27 cellular contexts compared by ENCODE assay signal in the genomic region with DNA sequence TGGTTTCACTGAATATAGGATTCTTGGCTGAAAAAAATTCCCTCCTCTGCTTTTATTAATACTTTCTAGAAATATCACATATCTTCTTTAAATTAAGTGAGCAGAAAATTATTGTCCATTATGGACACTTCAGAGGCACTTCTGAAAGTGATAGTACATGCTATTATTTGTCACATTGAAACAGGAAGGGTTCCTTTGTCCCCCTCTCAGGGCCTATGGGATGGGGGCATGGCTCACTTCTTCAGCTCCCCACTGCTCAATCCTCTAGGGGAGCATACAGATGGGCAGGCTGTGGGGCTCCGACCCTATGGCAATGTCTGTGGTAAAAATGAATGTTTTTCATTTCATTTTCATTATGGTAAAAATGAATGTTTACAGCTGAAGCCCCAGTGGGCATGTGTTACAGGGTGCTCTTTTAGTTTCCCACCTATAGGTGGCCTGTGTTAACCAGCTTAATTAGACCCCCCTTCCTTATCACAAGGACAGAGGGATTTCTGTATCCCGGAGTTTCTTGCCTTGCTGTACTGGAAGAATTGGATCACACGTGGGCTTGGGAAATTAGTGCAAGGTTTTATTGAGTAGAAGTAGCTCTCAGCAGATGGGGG.
DNase-seq lines count a peak whose midpoint lies in the region; ATAC-seq and TF ChIP-seq lines count a peak whose summit lies in the region.
"Had no signal": no experiment of that assay in that cellular context is flagged by ENCODE, and none has a peak within 500 bp of the region (broad histone marks: within the 10 kb centered on the region; RNA-seq: fewer than 3 reads in every experiment).

No MANE protein-coding gene starts in this region.

- no peaks in the 10 kb centered on the region for H3K27me3 Mint-ChIP-seq in neural progenitor cell (ENCODE audit: insufficient read depth, low read depth)
- H3K27me3 Mint-ChIP-seq: activated naive CD8-positive, alpha-beta T cell treated with anti-CD3 and anti-CD28 coated beads, Interleukin-2, amount 50 U/mL, for 24 hours; CD4-positive, CD25-positive, alpha-beta regulatory T cell; central memory CD8-positive, alpha-beta T cell; T-cell had no signal

- H3K79me2 ChIP-seq in neural progenitor cell (ENCODE audit: low read depth): no peaks in the 10 kb centered on the region

- H3K4me3 ChIP-seq in neural progenitor cell (no peak overlapping the region), esophagus squamous epithelium (no peak overlapping the region)
- H3K4me3 ChIP-seq: PC-9, psoas muscle, tibial nerve had no signal

- H2AFZ ChIP-seq in neural progenitor cell (replicated peaks): peak overlapping the region; percentile 37
- H2AFZ ChIP-seq: PC-9 had no signal

- no peak overlapping the region for H3K9ac ChIP-seq in neural progenitor cell
- H3K9ac ChIP-seq: KMS-11 had no signal

- no peak overlapping the region for H3K27ac Mint-ChIP-seq in neural progenitor cell
- H3K27ac Mint-ChIP-seq: activated CD8-positive, alpha-beta T cell treated with anti-CD3 and anti-CD28 coated beads, Interleukin-2, amount 10 ng/mL, durations not matched to agents 7 days and 5 days; activated naive CD8-positive, alpha-beta T cell treated with anti-CD3 and anti-CD28 coated beads, Interleukin-2, amount 50 U/mL, for 24 hours; CD4-positive, CD25-positive, alpha-beta regulatory T cell; T-cell had no signal

- H3K4me1 ChIP-seq in neural progenitor cell (no peaks in the 10 kb centered on the region), esophagus squamous epithelium (no peaks in the 10 kb centered on the region)
- H3K4me1 ChIP-seq: psoas muscle, tibial nerve had no signal

- H3K36me3 Mint-ChIP-seq in neural progenitor cell: no peaks in the 10 kb centered on the region
- H3K36me3 Mint-ChIP-seq: CD4-positive, CD25-positive, alpha-beta regulatory T cell; T-cell had no signal

- H3K27me3 ChIP-seq in neural progenitor cell: no peaks in the 10 kb centered on the region
- H3K27me3 ChIP-seq in esophagus squamous epithelium: no peaks in the 10 kb centered on the region
- H3K27me3 ChIP-seq: tibial nerve had no signal

- H3K9me3 Mint-ChIP-seq in neural progenitor cell: peaks cover 2% of the 10 kb centered on the region

- H3F3A ChIP-seq in neural progenitor cell (ENCODE audit: low read depth): no peaks in the 10 kb centered on the region

- H3K27ac ChIP-seq in neural progenitor cell: no peak overlapping the region
- H3K27ac ChIP-seq in esophagus squamous epithelium: no peak overlapping the region
- H3K27ac ChIP-seq: KMS-11, PC-9, psoas muscle, tibial nerve had no signal

- H3K4me1 Mint-ChIP-seq in neural progenitor cell: peaks cover 10% of the 10 kb centered on the region
- H3K4me1 Mint-ChIP-seq: activated naive CD8-positive, alpha-beta T cell treated with anti-CD3 and anti-CD28 coated beads, Interleukin-2, amount 50 U/mL, for 24 hours; CD4-positive, CD25-positive, alpha-beta regulatory T cell; central memory CD8-positive, alpha-beta T cell; T-cell had no signal

- no peak for TF ChIP-seq POLR2A in esophagus squamous epithelium (IDR thresholded peaks at IDR 0.05)

- H4K20me1 ChIP-seq in neural progenitor cell (ENCODE audit: low read depth): no peaks in the 10 kb centered on the region

- H3K36me3 ChIP-seq in neural progenitor cell (no peaks in the 10 kb centered on the region), esophagus squamous epithelium (no peaks in the 10 kb centered on the region)
- H3K36me3 ChIP-seq: tibial nerve had no signal

- H3K4me3 Mint-ChIP-seq in neural progenitor cell: no peak overlapping the region
- H3K4me3 Mint-ChIP-seq: activated CD8-positive, alpha-beta T cell treated with anti-CD3 and anti-CD28 coated beads, Interleukin-2, amount 10 ng/mL, durations not matched to agents 7 days and 5 days; activated naive CD8-positive, alpha-beta T cell treated with anti-CD3 and anti-CD28 coated beads, Interleukin-2, amount 50 U/mL, for 24 hours; CD4-positive, CD25-positive, alpha-beta regulatory T cell; central memory CD8-positive, alpha-beta T cell; T-cell had no signal

- no peaks in the 10 kb centered on the region for H3K9me3 ChIP-seq in neural progenitor cell (ENCODE audit: low read depth)
- no peaks in the 10 kb centered on the region for H3K9me3 ChIP-seq in esophagus squamous epithelium
- H3K9me3 ChIP-seq: psoas muscle, tibial nerve had no signal

- peak; percentile 43 for ATAC-seq in GM18867 (IDR thresholded peaks at IDR 0.05; ENCODE audit: unreplicated experiment)
- peak; percentile 71 for ATAC-seq in HG03354 (IDR thresholded peaks at IDR 0.05; ENCODE audit: poor library complexity, severe bottlenecking, unreplicated experiment)
- ATAC-seq: activated CD8-positive, alpha-beta T cell treated with anti-CD3 and anti-CD28 coated beads, Interleukin-2, amount 10 ng/mL, durations not matched to agents 7 days and 5 days; activated naive CD8-positive, alpha-beta T cell treated with anti-CD3 and anti-CD28 coated beads, Interleukin-2, amount 50 U/mL, for 24 hours; left colon; psoas muscle; T-cell had no signal

- intact Hi-C loops in esophagus squamous epithelium (cut with DNase I): no loop called here

- 66 to 79% methylated on average over 3 of the region's 3 CpGs for WGBS in esophagus squamous epithelium, 2 donors

- H3K4me2 ChIP-seq in neural progenitor cell: no peak overlapping the region
- H3K4me2 ChIP-seq: KMS-11, PC-9 had no signal

- TF ChIP-seq CTCF in neural progenitor cell (IDR thresholded peaks at IDR 0.05) (peak; percentile 43), esophagus squamous epithelium (IDR thresholded peaks at IDR 0.05) (no peak)

- DNase-seq in OCI-M1 (lab: John Stamatoyannopoulos, UW) (peak; percentile 83), neural progenitor cell (ENCODE audit: low spot score) (no peak), NCI-H1417 treated with DMSO at 0.1 percent for 48 hours (lab: John Stamatoyannopoulos, UW) (no peak), NOMO-1 treated with DMSO at 0.1 percent for 48 hours (lab: John Stamatoyannopoulos, UW; ENCODE audit: unreplicated experiment) (no peak), esophagus squamous epithelium (lab: John Stamatoyannopoulos, UW) (no peak)
- DNase-seq: activated CD4-positive, CD25-positive, alpha-beta regulatory T cell treated with anti-CD3 and anti-CD28 coated beads, Interleukin-2, amount 50 U/mL, for 72 hours; activated CD8-positive, alpha-beta T cell treated with anti-CD3 and anti-CD28 coated beads, Interleukin-2, amount 10 ng/mL, durations not matched to agents 7 days and 5 days; activated effector memory CD4-positive, alpha-beta T cell treated with anti-CD3 and anti-CD28 coated beads, Interleukin-2, amount 50 U/mL, for 16 hours; activated naive CD8-positive, alpha-beta T cell treated with anti-CD3 and anti-CD28 coated beads, Interleukin-2, amount 50 U/mL, for 24 hours; activated T-cell treated with anti-CD3 and anti-CD28 coated beads for 4 hours; CD4-positive, CD25-positive, alpha-beta regulatory T cell; dermis blood vessel endothelial cell; GDM1; left colon; MV-4-11; NCI-H1694 treated with DMSO at 0.1 percent for 48 hours; NCI-H2227 treated with DMSO at 0.1 percent for 48 hours; NCI-H774; PC-9; psoas muscle; SHP77 treated with DMSO at 0.1 percent for 48 hours; T-cell had no signal
